In genomic region chr16:68445458-68445857, GRCh38 we compare ENCODE assay signal across 9 cellular contexts. TPM values are rescaled to one million over a fixed set of nuclear protein-coding genes. Genes with fewer than 3 reads are reported as not detected.
DNase-seq lines count a peak whose midpoint lies in the region; ATAC-seq and TF ChIP-seq lines count a peak whose summit lies in the region.
"Had no signal": no experiment of that assay in that cellular context is flagged by ENCODE, and none has a peak within 500 bp of the region (broad histone marks: within the 10 kb centered on the region; RNA-seq: fewer than 3 reads in every experiment).

No MANE protein-coding gene starts in this region.

- TF ChIP-seq POLR2A in GM18505 (IDR thresholded peaks at IDR 0.05; ENCODE audit: borderline replicate concordance, extremely low read depth, insufficient read depth, insufficient read length): no peak

- intact Hi-C loops in PC-9 (cut with micrococcal nuclease; ENCODE audit: unreplicated experiment): loop anchor here (1.0 to 2.0 kb wide), 2 partner anchors 49 to 65 kb away; no protein-coding TSS in a partner anchor

- H3K36me3 ChIP-seq in PC-9 (ENCODE audit: low read depth): no peaks in the 10 kb centered on the region

- DNase-seq in activated T-cell treated with anti-CD3 and anti-CD28 coated beads, Interleukin-2, amount 50 U/mL, for 48 hours: peak; percentile 57 to 63
- DNase-seq in activated T-cell treated with anti-CD3 and anti-CD28 coated beads for 4 hours (no peak), M059J (ENCODE audit: low read depth) (peak; percentile 62), PC-9 (peak; percentile 39 to 65), endothelial cell (ENCODE audit: low spot score) (peak; percentile 79), pons (ENCODE audit: low spot score) (peak; percentile 72)

- H3K9me3 ChIP-seq in PC-9 (ENCODE audit: insufficient read depth, low read depth): no peaks in the 10 kb centered on the region

- no peaks in the 10 kb centered on the region for H3K9me3 Mint-ChIP-seq in endothelial cell (ENCODE audit: unreplicated experiment)

- H3K4me3 ChIP-seq in PC-9: no peak overlapping the region

- ATAC-seq in HG02678 (IDR thresholded peaks at IDR 0.05; ENCODE audit: unreplicated experiment) (no peak), GM18505 (IDR thresholded peaks at IDR 0.05; ENCODE audit: unreplicated experiment) (no peak)

- CTCF ChIA-PET in PC-9 (lab: Charles Lee): interaction anchor here (1.3 kb wide), 1 partner anchor 49 kb away, joined by 4 read pairs; no protein-coding TSS in a partner anchor

- peaks cover 4% of the 10 kb centered on the region; the same call in 1 of the 2 replicates for H3K4me1 ChIP-seq in PC-9 (replicated peaks; ENCODE audit: insufficient read depth)

- H3K4me2 ChIP-seq in PC-9: no peak overlapping the region

- peaks cover 18% of the 10 kb centered on the region for H3K4me1 Mint-ChIP-seq in endothelial cell (ENCODE audit: unreplicated experiment)

- POLR2A ChIA-PET in PC-9 (lab: Charles Lee; ENCODE audit: unreplicated experiment): no interaction called here

- peaks cover 8% of the 10 kb centered on the region for H3K36me3 Mint-ChIP-seq in endothelial cell (ENCODE audit: low read depth, unreplicated experiment)
- H3K36me3 Mint-ChIP-seq: activated naive CD8-positive, alpha-beta T cell had no signal

- H4K20me1 ChIP-seq in PC-9 (ENCODE audit: insufficient read depth): no peaks in the 10 kb centered on the region

- H3K9me2 ChIP-seq in PC-9 (ENCODE audit: insufficient read depth): no peaks in the 10 kb centered on the region

- H3K27ac Mint-ChIP-seq in endothelial cell (ENCODE audit: unreplicated experiment): no peak overlapping the region
- H3K27ac Mint-ChIP-seq: activated naive CD8-positive, alpha-beta T cell had no signal

- H3K79me2 ChIP-seq in PC-9 (ENCODE audit: low read depth): no peaks in the 10 kb centered on the region

- no peaks in the 10 kb centered on the region for H3F3A ChIP-seq in PC-9 (ENCODE audit: insufficient read depth, low read depth)

- H3K27me3 ChIP-seq in PC-9 (ENCODE audit: insufficient read depth, low read depth): peaks cover 4% of the 10 kb centered on the region; the same call in 1 of the 2 replicates

- BruUV-seq in PC-9 (replicated peaks; lab: Mats Ljungman, UMichigan): no TSS peak

- H3K4me3 Mint-ChIP-seq in endothelial cell (ENCODE audit: unreplicated experiment): no peak overlapping the region
- H3K4me3 Mint-ChIP-seq: activated naive CD8-positive, alpha-beta T cell had no signal

- H3K27ac ChIP-seq in PC-9: no peak overlapping the region

- H3K27me3 Mint-ChIP-seq in endothelial cell (ENCODE audit: unreplicated experiment): peaks cover 13% of the 10 kb centered on the region

- TF ChIP-seq CTCF in PC-9 (conservative IDR thresholded peaks at IDR 0.05) (peak; percentile 77), endothelial cell (IDR thresholded peaks at IDR 0.05; ENCODE audit: unreplicated experiment) (peak; percentile 75)

- H2AFZ ChIP-seq in PC-9: no peak overlapping the region

RNA-seq across cellular contexts. Expression of gene SMPD3, which starts 2.9 kb away (rescaled TPM):
- 0.25 TPM in 1 of 2 replicates, not detected in the other for total RNA-seq in M059J (2014; rRNA removed; shearing (Covaris generic))
- 0.30 and 0.94 TPM in 2 replicates for total RNA-seq in PC-9 (2021)
- not detected for total RNA-seq in endothelial cell (ENCODE audit: unreplicated experiment)
